Comparison of ENCODE assay signal across 28 cellular contexts in genomic region chr9:121560921-121561320, GRCh38.
"Had no signal": no experiment of that assay in that cellular context is flagged by ENCODE, and none has a peak within 500 bp of the region (broad histone marks: within the 10 kb centered on the region; RNA-seq: fewer than 3 reads in every experiment).

No MANE protein-coding gene starts in this region.

- H3K36me3 ChIP-seq: brain microvascular endothelial cell, esophagus muscularis mucosa, gastroesophageal sphincter, heart right ventricle had no signal

- H3K36me3 Mint-ChIP-seq: activated naive CD4-positive, alpha-beta T cell treated with anti-CD3 and anti-CD28 coated beads, Interleukin-2, amount 10 ng/mL, durations not matched to agents 7 days and 5 days; activated naive CD4-positive, alpha-beta T cell treated with anti-CD3 and anti-CD28 coated beads, Interleukin-2, amount 50 U/mL, for 72 hours; activated naive CD8-positive, alpha-beta T cell treated with anti-CD3 and anti-CD28 coated beads, Interleukin-2, amount 10 ng/mL, durations not matched to agents 7 days and 5 days; WTC11 had no signal

- H3K27me3 ChIP-seq: brain microvascular endothelial cell, esophagus muscularis mucosa, gastroesophageal sphincter, heart right ventricle, hepatocyte had no signal

- H3K27ac Mint-ChIP-seq: activated CD4-positive, alpha-beta memory T cell treated with anti-CD3 and anti-CD28 coated beads, Interleukin-2, amount 10 ng/mL, durations not matched to agents 7 days and 5 days; activated CD4-positive, alpha-beta T cell treated with anti-CD3 and anti-CD28 coated beads, Interleukin-2, amount 10 ng/mL, durations not matched to agents 7 days and 5 days; activated naive CD4-positive, alpha-beta T cell treated with anti-CD3 and anti-CD28 coated beads, Interleukin-2, amount 10 ng/mL, durations not matched to agents 7 days and 5 days; activated naive CD8-positive, alpha-beta T cell treated with anti-CD3 and anti-CD28 coated beads, Interleukin-2, amount 10 ng/mL, durations not matched to agents 7 days and 5 days; activated T-cell treated with anti-CD3 and anti-CD28 coated beads, Interleukin-2, amount 50 U/mL, for 24 hours; activated T-cell treated with anti-CD3 and anti-CD28 coated beads, Interleukin-2, amount 50 U/mL, for 72 hours; WTC11 had no signal

- ATAC-seq: activated naive CD4-positive, alpha-beta T cell treated with anti-CD3 and anti-CD28 coated beads, Interleukin-2, amount 50 U/mL, for 72 hours; activated T-cell treated with anti-CD3 and anti-CD28 coated beads, Interleukin-2, amount 50 U/mL, for 72 hours; gastroesophageal sphincter; heart right ventricle; WTC11 had no signal

- H3K9me3 ChIP-seq: esophagus muscularis mucosa, gastroesophageal sphincter, heart right ventricle had no signal

- H3K4me2 ChIP-seq: hepatocyte had no signal

- H2AFZ ChIP-seq: hepatocyte had no signal

- H3K4me3 ChIP-seq: esophagus muscularis mucosa, gastroesophageal sphincter, heart right ventricle, hepatocyte had no signal

- H3K4me3 Mint-ChIP-seq: activated CD4-positive, alpha-beta memory T cell treated with anti-CD3 and anti-CD28 coated beads, Interleukin-2, amount 10 ng/mL, durations not matched to agents 7 days and 5 days; activated CD4-positive, alpha-beta T cell treated with anti-CD3 and anti-CD28 coated beads, Interleukin-2, amount 10 ng/mL, durations not matched to agents 7 days and 5 days; activated naive CD4-positive, alpha-beta T cell treated with anti-CD3 and anti-CD28 coated beads, Interleukin-2, amount 10 ng/mL, durations not matched to agents 7 days and 5 days; activated naive CD8-positive, alpha-beta T cell treated with anti-CD3 and anti-CD28 coated beads, Interleukin-2, amount 10 ng/mL, durations not matched to agents 7 days and 5 days; activated T-cell treated with anti-CD3 and anti-CD28 coated beads, Interleukin-2, amount 50 U/mL, for 24 hours; activated T-cell treated with anti-CD3 and anti-CD28 coated beads, Interleukin-2, amount 50 U/mL, for 72 hours; WTC11 had no signal

- H3K9me3 Mint-ChIP-seq: activated CD4-positive, alpha-beta memory T cell treated with anti-CD3 and anti-CD28 coated beads, Interleukin-2, amount 10 ng/mL, durations not matched to agents 7 days and 5 days; activated CD4-positive, alpha-beta T cell treated with anti-CD3 and anti-CD28 coated beads, Interleukin-2, amount 10 ng/mL, durations not matched to agents 7 days and 5 days; activated naive CD4-positive, alpha-beta T cell treated with anti-CD3 and anti-CD28 coated beads, Interleukin-2, amount 10 ng/mL, durations not matched to agents 7 days and 5 days; activated naive CD4-positive, alpha-beta T cell treated with anti-CD3 and anti-CD28 coated beads, Interleukin-2, amount 50 U/mL, for 72 hours; activated naive CD8-positive, alpha-beta T cell treated with anti-CD3 and anti-CD28 coated beads, Interleukin-2, amount 10 ng/mL, durations not matched to agents 7 days and 5 days; activated T-cell treated with anti-CD3 and anti-CD28 coated beads, Interleukin-2, amount 50 U/mL, for 24 hours; activated T-cell treated with anti-CD3 and anti-CD28 coated beads, Interleukin-2, amount 50 U/mL, for 72 hours; WTC11 had no signal

- H3K27ac ChIP-seq: brain microvascular endothelial cell, esophagus muscularis mucosa, gastroesophageal sphincter, hepatocyte, VCaP had no signal

- DNase-seq: activated CD4-positive, alpha-beta memory T cell treated with anti-CD3 and anti-CD28 coated beads, Interleukin-2, amount 10 ng/mL, durations not matched to agents 7 days and 5 days; activated CD4-positive, alpha-beta T cell treated with anti-CD3 and anti-CD28 coated beads for 1 hour; activated CD4-positive, alpha-beta T cell treated with anti-CD3 and anti-CD28 coated beads for 4 hours; activated CD4-positive, alpha-beta T cell treated with anti-CD3 and anti-CD28 coated beads, Interleukin-2, amount 10 ng/mL, durations not matched to agents 7 days and 5 days; activated CD4-positive, alpha-beta T cell treated with anti-CD3 and anti-CD28 coated beads, Interleukin-2, amount 50 U/mL, for 4 hours; activated CD8-positive, alpha-beta memory T cell treated with anti-CD3 and anti-CD28 coated beads, Interleukin-2, amount 50 U/mL, for 48 hours; activated gamma-delta T cell; activated naive CD4-positive, alpha-beta T cell; activated naive CD4-positive, alpha-beta T cell treated with anti-CD3 and anti-CD28 coated beads, Interleukin-2, amount 10 ng/mL, durations not matched to agents 7 days and 5 days; activated naive CD8-positive, alpha-beta T cell treated with anti-CD3 and anti-CD28 coated beads, Interleukin-2, amount 10 ng/mL, durations not matched to agents 7 days and 5 days; activated T-cell treated with anti-CD3 and anti-CD28 coated beads for 4 hours; activated T-cell treated with anti-CD3 and anti-CD28 coated beads, Interleukin-2, amount 50 U/mL, for 24 hours; activated T-cell treated with anti-CD3 and anti-CD28 coated beads, Interleukin-2, amount 50 U/mL, for 72 hours; amniotic stem cell; anterior cingulate cortex; brain microvascular endothelial cell; caudate nucleus; effector CD8-positive, alpha-beta T cell; erythroblast; foreskin melanocyte; heart right ventricle; T-helper 2 cell had no signal
